Comparison of ENCODE assay signal across 1 cellular context in the genomic region with DNA sequence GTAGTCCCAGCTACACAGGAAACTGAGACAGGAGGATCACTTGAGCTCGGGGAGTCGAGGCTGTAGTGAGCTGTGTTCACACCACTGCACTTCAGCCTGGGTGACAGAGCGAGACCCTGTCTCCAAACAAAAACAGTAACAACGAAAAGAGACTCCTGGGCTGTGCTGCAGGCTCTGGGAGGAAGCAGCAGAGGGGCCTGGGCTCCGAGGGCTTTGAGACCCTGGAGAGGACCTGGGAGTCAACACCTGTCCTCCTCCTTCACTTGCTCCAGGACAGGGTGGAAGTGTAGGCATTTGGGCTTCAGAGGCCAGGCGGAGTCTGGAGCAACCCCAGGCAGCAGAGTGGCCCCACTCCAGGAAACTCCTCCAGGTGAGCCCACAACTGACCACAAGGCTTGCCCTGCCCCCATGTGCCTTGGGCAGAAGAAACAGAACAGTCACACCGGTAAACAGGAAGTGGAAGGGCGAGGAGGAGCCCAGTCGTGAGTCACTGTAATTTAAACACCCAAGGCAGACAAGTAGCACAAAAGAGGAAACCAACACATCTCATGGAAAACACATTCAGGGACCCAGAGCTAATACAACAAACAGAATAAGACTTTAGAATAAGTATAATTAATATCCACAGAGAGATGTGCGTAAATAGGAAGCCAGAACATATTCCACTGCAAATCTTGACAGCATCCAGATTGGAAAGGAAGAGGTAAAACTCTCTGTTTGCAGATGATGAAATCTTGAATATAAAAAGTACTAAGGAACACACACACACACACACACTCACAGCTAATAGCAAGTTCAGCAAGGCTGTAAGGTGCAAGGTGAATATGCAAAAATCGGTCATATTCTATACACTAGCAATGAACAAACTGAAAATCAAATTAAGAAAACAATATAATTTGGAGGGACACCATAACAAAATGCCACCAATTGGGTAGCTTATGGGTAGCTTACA.
TF ChIP-seq lines count a peak whose summit lies in the region.

No MANE protein-coding gene starts in this region.

TF ChIP-seq in K562, 482 proteins besides CTCF, POLR2A, EP300 and RAD21 (continued from another document and continues in another):
- TF ChIP-seq, protein P1, sequence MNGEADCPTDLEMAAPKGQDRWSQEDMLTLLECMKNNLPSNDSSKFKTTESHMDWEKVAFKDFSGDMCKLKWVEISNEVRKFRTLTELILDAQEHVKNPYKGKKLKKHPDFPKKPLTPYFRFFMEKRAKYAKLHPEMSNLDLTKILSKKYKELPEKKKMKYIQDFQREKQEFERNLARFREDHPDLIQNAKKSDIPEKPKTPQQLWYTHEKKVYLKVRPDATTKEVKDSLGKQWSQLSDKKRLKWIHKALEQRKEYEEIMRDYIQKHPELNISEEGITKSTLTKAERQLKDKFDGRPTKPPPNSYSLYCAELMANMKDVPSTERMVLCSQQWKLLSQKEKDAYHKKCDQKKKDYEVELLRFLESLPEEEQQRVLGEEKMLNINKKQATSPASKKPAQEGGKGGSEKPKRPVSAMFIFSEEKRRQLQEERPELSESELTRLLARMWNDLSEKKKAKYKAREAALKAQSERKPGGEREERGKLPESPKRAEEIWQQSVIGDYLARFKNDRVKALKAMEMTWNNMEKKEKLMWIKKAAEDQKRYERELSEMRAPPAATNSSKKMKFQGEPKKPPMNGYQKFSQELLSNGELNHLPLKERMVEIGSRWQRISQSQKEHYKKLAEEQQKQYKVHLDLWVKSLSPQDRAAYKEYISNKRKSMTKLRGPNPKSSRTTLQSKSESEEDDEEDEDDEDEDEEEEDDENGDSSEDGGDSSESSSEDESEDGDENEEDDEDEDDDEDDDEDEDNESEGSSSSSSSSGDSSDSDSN (IDR thresholded peaks at IDR 0.05; ENCODE audit: borderline replicate concordance in 1 of 2, low read depth in 2 of 2, low read length in 2 of 2): no peak
- TF ChIP-seq, protein P2, sequence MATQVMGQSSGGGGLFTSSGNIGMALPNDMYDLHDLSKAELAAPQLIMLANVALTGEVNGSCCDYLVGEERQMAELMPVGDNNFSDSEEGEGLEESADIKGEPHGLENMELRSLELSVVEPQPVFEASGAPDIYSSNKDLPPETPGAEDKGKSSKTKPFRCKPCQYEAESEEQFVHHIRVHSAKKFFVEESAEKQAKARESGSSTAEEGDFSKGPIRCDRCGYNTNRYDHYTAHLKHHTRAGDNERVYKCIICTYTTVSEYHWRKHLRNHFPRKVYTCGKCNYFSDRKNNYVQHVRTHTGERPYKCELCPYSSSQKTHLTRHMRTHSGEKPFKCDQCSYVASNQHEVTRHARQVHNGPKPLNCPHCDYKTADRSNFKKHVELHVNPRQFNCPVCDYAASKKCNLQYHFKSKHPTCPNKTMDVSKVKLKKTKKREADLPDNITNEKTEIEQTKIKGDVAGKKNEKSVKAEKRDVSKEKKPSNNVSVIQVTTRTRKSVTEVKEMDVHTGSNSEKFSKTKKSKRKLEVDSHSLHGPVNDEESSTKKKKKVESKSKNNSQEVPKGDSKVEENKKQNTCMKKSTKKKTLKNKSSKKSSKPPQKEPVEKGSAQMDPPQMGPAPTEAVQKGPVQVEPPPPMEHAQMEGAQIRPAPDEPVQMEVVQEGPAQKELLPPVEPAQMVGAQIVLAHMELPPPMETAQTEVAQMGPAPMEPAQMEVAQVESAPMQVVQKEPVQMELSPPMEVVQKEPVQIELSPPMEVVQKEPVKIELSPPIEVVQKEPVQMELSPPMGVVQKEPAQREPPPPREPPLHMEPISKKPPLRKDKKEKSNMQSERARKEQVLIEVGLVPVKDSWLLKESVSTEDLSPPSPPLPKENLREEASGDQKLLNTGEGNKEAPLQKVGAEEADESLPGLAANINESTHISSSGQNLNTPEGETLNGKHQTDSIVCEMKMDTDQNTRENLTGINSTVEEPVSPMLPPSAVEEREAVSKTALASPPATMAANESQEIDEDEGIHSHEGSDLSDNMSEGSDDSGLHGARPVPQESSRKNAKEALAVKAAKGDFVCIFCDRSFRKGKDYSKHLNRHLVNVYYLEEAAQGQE (CRISPR knock-in tag; IDR thresholded peaks at IDR 0.05; ENCODE audit: low read depth): peak; percentile 57; the same call in 1 of the 2 replicates
- TF ChIP-seq LEF1 (IDR thresholded peaks at IDR 0.05) (peak; percentile 58; the same call in 1 of the 2 replicates), ZNF561 (CRISPR knock-in tag; conservative IDR thresholded peaks at IDR 0.05) (no peak), JUNB (CRISPR knock-in tag; conservative IDR thresholded peaks at IDR 0.05) (no peak), ZNF124 (CRISPR knock-in tag; IDR thresholded peaks at IDR 0.05) (no peak), HLTF (IDR thresholded peaks at IDR 0.05) (no peak), ZC3H4 (CRISPR knock-in tag; IDR thresholded peaks at IDR 0.05; ENCODE audit: borderline replicate concordance) (no peak), ATF1 (CRISPR knock-in tag; IDR thresholded peaks at IDR 0.05) (no peak), ATF1 (tag; IDR thresholded peaks at IDR 0.05) (no peak), HSF4 (CRISPR knock-in tag; IDR thresholded peaks at IDR 0.05; ENCODE audit: borderline replicate concordance) (no peak), RFX7 (CRISPR knock-in tag; IDR thresholded peaks at IDR 0.05) (no peak), ZNF232 (CRISPR knock-in tag; IDR thresholded peaks at IDR 0.05) (no peak), NR2C1 (IDR thresholded peaks at IDR 0.05) (no peak), NR2C1 (tag; IDR thresholded peaks at IDR 0.05) (no peak), SIN3A (IDR thresholded peaks at IDR 0.05; ENCODE audit: borderline replicate concordance in 2 of 2, control insufficient read depth in 1 of 2, low read depth in 2 of 2, low read length in 2 of 2) (no peak), ETV1 (tag; conservative IDR thresholded peaks at IDR 0.05; ENCODE audit: low read depth) (no peak), NCOA2 (IDR thresholded peaks at IDR 0.05; ENCODE audit: partially characterized antibody in 2 of 2) (no peak), HDAC1 (IDR thresholded peaks at IDR 0.05) (no peak), CSDE1 (IDR thresholded peaks at IDR 0.05) (no peak), TFAM (CRISPR knock-in tag; conservative IDR thresholded peaks at IDR 0.05) (no peak), FOS (IDR thresholded peaks at IDR 0.05; ENCODE audit: extremely low read depth, insufficient read length) (no peak), ZC3H8 (IDR thresholded peaks at IDR 0.05) (no peak), MAZ (CRISPR knock-in tag; conservative IDR thresholded peaks at IDR 0.05 in 1 of 2, IDR thresholded peaks at IDR 0.05 in 1 of 2) (no peak; a peak in 1 of 4 replicates), PRPF4 (IDR thresholded peaks at IDR 0.05; ENCODE audit: insufficient read depth, low read depth, low read length, poor library complexity, severe bottlenecking) (no peak), MYNN (IDR thresholded peaks at IDR 0.05) (peak; percentile 36; the same call in 1 of the 2 replicates), MYNN (CRISPR knock-in tag; IDR thresholded peaks at IDR 0.05) (no peak), BMI1 (IDR thresholded peaks at IDR 0.05; ENCODE audit: low read length) (no peak), MEF2D (tag; conservative IDR thresholded peaks at IDR 0.05; ENCODE audit: low read depth) (no peak), ZNF3 (CRISPR knock-in tag; IDR thresholded peaks at IDR 0.05) (no peak), JUND (IDR thresholded peaks at IDR 0.05; ENCODE audit: borderline replicate concordance, low read depth, low read length) (peak; percentile 78), JUND (tag; IDR thresholded peaks at IDR 0.05; ENCODE audit: borderline replicate concordance, low read depth, low read length) (peak; percentile 71; the same call in 2 of the 3 replicates), KAT8 (IDR thresholded peaks at IDR 0.05; ENCODE audit: low read depth) (no peak)
- TF ChIP-seq, protein P3, sequence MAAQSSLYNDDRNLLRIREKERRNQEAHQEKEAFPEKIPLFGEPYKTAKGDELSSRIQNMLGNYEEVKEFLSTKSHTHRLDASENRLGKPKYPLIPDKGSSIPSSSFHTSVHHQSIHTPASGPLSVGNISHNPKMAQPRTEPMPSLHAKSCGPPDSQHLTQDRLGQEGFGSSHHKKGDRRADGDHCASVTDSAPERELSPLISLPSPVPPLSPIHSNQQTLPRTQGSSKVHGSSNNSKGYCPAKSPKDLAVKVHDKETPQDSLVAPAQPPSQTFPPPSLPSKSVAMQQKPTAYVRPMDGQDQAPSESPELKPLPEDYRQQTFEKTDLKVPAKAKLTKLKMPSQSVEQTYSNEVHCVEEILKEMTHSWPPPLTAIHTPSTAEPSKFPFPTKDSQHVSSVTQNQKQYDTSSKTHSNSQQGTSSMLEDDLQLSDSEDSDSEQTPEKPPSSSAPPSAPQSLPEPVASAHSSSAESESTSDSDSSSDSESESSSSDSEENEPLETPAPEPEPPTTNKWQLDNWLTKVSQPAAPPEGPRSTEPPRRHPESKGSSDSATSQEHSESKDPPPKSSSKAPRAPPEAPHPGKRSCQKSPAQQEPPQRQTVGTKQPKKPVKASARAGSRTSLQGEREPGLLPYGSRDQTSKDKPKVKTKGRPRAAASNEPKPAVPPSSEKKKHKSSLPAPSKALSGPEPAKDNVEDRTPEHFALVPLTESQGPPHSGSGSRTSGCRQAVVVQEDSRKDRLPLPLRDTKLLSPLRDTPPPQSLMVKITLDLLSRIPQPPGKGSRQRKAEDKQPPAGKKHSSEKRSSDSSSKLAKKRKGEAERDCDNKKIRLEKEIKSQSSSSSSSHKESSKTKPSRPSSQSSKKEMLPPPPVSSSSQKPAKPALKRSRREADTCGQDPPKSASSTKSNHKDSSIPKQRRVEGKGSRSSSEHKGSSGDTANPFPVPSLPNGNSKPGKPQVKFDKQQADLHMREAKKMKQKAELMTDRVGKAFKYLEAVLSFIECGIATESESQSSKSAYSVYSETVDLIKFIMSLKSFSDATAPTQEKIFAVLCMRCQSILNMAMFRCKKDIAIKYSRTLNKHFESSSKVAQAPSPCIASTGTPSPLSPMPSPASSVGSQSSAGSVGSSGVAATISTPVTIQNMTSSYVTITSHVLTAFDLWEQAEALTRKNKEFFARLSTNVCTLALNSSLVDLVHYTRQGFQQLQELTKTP (IDR thresholded peaks at IDR 0.05; ENCODE audit: low read depth in 1 of 2, partially characterized antibody in 2 of 2): no peak
- TF ChIP-seq, protein P4, sequence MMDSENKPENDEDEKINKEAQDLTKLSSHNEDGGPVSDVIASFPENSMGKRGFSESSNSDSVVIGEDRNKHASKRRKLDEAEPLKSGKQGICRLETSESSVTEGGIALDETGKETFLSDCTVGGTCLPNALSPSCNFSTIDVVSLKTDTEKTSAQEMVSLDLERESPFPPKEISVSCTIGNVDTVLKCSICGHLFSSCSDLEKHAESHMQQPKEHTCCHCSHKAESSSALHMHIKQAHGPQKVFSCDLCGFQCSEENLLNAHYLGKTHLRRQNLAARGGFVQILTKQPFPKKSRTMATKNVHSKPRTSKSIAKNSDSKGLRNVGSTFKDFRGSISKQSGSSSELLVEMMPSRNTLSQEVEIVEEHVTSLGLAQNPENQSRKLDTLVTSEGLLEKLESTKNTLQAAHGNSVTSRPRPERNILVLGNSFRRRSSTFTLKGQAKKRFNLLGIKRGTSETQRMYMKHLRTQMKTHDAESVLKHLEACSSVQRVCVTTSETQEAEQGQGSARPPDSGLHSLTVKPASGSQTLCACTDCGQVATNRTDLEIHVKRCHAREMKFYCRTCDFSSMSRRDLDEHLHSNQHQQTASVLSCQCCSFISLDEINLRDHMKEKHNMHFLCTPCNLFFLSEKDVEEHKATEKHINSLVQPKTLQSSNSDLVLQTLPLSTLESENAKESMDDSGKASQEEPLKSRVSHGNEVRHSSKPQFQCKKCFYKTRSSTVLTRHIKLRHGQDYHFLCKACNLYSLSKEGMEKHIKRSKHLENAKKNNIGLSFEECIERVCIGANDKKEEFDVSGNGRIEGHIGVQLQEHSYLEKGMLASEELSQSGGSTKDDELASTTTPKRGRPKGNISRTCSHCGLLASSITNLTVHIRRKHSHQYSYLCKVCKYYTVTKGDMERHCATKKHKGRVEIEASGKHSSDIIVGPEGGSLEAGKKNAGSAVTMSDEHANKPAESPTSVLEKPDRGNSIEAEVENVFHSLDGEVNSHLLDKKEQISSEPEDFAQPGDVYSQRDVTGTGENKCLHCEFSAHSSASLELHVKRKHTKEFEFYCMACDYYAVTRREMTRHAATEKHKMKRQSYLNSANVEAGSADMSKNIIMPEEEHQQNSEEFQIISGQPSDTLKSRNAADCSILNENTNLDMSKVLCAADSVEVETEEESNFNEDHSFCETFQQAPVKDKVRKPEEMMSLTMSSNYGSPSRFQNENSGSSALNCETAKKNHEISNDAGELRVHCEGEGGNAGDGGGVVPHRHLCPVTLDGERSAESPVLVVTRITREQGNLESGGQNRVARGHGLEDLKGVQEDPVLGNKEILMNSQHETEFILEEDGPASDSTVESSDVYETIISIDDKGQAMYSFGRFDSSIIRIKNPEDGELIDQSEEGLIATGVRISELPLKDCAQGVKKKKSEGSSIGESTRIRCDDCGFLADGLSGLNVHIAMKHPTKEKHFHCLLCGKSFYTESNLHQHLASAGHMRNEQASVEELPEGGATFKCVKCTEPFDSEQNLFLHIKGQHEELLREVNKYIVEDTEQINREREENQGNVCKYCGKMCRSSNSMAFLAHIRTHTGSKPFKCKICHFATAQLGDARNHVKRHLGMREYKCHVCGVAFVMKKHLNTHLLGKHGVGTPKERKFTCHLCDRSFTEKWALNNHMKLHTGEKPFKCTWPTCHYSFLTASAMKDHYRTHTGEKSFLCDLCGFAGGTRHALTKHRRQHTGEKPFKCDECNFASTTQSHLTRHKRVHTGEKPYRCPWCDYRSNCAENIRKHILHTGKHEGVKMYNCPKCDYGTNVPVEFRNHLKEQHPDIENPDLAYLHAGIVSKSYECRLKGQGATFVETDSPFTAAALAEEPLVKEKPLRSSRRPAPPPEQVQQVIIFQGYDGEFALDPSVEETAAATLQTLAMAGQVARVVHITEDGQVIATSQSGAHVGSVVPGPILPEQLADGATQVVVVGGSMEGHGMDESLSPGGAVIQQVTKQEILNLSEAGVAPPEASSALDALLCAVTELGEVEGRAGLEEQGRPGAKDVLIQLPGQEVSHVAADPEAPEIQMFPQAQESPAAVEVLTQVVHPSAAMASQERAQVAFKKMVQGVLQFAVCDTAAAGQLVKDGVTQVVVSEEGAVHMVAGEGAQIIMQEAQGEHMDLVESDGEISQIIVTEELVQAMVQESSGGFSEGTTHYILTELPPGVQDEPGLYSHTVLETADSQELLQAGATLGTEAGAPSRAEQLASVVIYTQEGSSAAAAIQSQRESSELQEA (IDR thresholded peaks at IDR 0.05; ENCODE audit: low read depth): no peak
- TF ChIP-seq, protein P5, sequence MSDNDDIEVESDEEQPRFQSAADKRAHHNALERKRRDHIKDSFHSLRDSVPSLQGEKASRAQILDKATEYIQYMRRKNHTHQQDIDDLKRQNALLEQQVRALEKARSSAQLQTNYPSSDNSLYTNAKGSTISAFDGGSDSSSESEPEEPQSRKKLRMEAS (CRISPR knock-in tag; IDR thresholded peaks at IDR 0.05): no peak
